1 cellular context compared by ENCODE assay signal in genomic region chr12:106096376-106096775, GRCh38.
TF ChIP-seq lines count a peak whose summit lies in the region.

No MANE protein-coding gene starts in this region.

TF ChIP-seq in WTC11, 78 proteins besides CTCF, POLR2A, EP300 and RAD21 (continued from another document):
- no peak for TF ChIP-seq ZNF281 (CRISPR knock-in tag; IDR thresholded peaks at IDR 0.05)
- TF ChIP-seq ZNF671 (CRISPR knock-in tag; IDR thresholded peaks at IDR 0.05): no peak
- TF ChIP-seq ELF4 (CRISPR knock-in tag; IDR thresholded peaks at IDR 0.05; ENCODE audit: low read depth): no peak
- TF ChIP-seq ZNF121 (CRISPR knock-in tag; IDR thresholded peaks at IDR 0.05): no peak
- TF ChIP-seq ZBTB43 (CRISPR knock-in tag; IDR thresholded peaks at IDR 0.05): no peak
- TF ChIP-seq ZNF423 (CRISPR knock-in tag; IDR thresholded peaks at IDR 0.05): no peak
- TF ChIP-seq NR3C1 (CRISPR knock-in tag; conservative IDR thresholded peaks at IDR 0.05; ENCODE audit: low read depth): no peak
- TF ChIP-seq ARID4B (CRISPR knock-in tag; IDR thresholded peaks at IDR 0.05; ENCODE audit: borderline replicate concordance): no peak
- TF ChIP-seq CBFB (CRISPR knock-in tag; IDR thresholded peaks at IDR 0.05; ENCODE audit: low read depth): no peak
- no peak for TF ChIP-seq CREB1 (CRISPR knock-in tag; IDR thresholded peaks at IDR 0.05)
- no peak for TF ChIP-seq CDX4 (CRISPR knock-in tag; IDR thresholded peaks at IDR 0.05; ENCODE audit: borderline replicate concordance)
- TF ChIP-seq, protein P1, sequence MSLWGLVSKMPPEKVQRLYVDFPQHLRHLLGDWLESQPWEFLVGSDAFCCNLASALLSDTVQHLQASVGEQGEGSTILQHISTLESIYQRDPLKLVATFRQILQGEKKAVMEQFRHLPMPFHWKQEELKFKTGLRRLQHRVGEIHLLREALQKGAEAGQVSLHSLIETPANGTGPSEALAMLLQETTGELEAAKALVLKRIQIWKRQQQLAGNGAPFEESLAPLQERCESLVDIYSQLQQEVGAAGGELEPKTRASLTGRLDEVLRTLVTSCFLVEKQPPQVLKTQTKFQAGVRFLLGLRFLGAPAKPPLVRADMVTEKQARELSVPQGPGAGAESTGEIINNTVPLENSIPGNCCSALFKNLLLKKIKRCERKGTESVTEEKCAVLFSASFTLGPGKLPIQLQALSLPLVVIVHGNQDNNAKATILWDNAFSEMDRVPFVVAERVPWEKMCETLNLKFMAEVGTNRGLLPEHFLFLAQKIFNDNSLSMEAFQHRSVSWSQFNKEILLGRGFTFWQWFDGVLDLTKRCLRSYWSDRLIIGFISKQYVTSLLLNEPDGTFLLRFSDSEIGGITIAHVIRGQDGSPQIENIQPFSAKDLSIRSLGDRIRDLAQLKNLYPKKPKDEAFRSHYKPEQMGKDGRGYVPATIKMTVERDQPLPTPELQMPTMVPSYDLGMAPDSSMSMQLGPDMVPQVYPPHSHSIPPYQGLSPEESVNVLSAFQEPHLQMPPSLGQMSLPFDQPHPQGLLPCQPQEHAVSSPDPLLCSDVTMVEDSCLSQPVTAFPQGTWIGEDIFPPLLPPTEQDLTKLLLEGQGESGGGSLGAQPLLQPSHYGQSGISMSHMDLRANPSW (CRISPR knock-in tag; conservative IDR thresholded peaks at IDR 0.05; ENCODE audit: low read depth): no peak
